ENCODE assay signal across 32 cellular contexts in genomic region chr11:16408619-16409018, GRCh38. TPM values are rescaled to one million over a fixed set of nuclear protein-coding genes. Genes with fewer than 3 reads are reported as not detected.
"Had no signal": no experiment of that assay in that cellular context is flagged by ENCODE, and none has a peak within 500 bp of the region (broad histone marks: within the 10 kb centered on the region; RNA-seq: fewer than 3 reads in every experiment).

No MANE protein-coding gene starts in this region.

- ATAC-seq: activated CD4-positive, alpha-beta T cell treated with anti-CD3 and anti-CD28 coated beads for 36 hours; activated CD8-positive, alpha-beta memory T cell treated with anti-CD3 and anti-CD28 coated beads, Interleukin-2, amount 10 ng/mL, durations not matched to agents 7 days and 5 days; activated CD8-positive, alpha-beta T cell treated with anti-CD3 and anti-CD28 coated beads, Interleukin-2, amount 10 ng/mL, durations not matched to agents 7 days and 5 days; activated naive CD8-positive, alpha-beta T cell treated with anti-CD3 and anti-CD28 coated beads, Interleukin-2, amount 50 U/mL, for 24 hours; esophagus mucosa had no signal

- H3K27me3 ChIP-seq: adrenal gland, ascending aorta, breast epithelium, colonic mucosa had no signal

- H3K27ac ChIP-seq: adrenal gland, ascending aorta, breast epithelium, cardiac muscle cell, colonic mucosa, epithelial cell of prostate had no signal

- FAIRE-seq: endometrium, endothelial cell of umbilical vein, frontal cortex had no signal

- H3K36me3 ChIP-seq: adrenal gland, ascending aorta, breast epithelium, cardiac muscle cell, colonic mucosa had no signal

- H3K4me1 ChIP-seq: adrenal gland, ascending aorta, breast epithelium, colonic mucosa had no signal

- H3K4me3 ChIP-seq: adrenal gland, ascending aorta, breast epithelium, cardiac muscle cell, colonic mucosa had no signal

- H3K9me3 ChIP-seq: adrenal gland, ascending aorta, breast epithelium, colonic mucosa had no signal

- DNase-seq: activated CD4-positive, alpha-beta memory T cell treated with anti-CD3 and anti-CD28 coated beads for 36 hours; activated CD4-positive, alpha-beta T cell treated with anti-CD3 and anti-CD28 coated beads for 36 hours; activated CD4-positive, alpha-beta T cell treated with anti-CD3 and anti-CD28 coated beads, Interleukin-2, amount 10 ng/mL, durations not matched to agents 24 days and 14 days; activated CD4-positive, CD25-positive, alpha-beta regulatory T cell; activated CD4-positive, CD25-positive, alpha-beta regulatory T cell treated with anti-CD3 and anti-CD28 coated beads, Interleukin-2, amount 50 U/mL, for 72 hours; activated CD8-positive, alpha-beta memory T cell treated with anti-CD3 and anti-CD28 coated beads, Interleukin-2, amount 10 ng/mL, durations not matched to agents 7 days and 5 days; activated CD8-positive, alpha-beta memory T cell treated with anti-CD3 and anti-CD28 coated beads, Interleukin-2, amount 50 U/mL, for 4 hours; activated CD8-positive, alpha-beta T cell treated with anti-CD3 and anti-CD28 coated beads, Interleukin-2, amount 10 ng/mL, durations not matched to agents 7 days and 5 days; activated effector memory CD4-positive, alpha-beta T cell treated with anti-CD3 and anti-CD28 coated beads, Interleukin-2, amount 50 U/mL, for 16 hours; activated naive CD4-positive, alpha-beta T cell treated with anti-CD3 and anti-CD28 coated beads for 36 hours; activated naive CD8-positive, alpha-beta T cell treated with anti-CD3 and anti-CD28 coated beads for 36 hours; activated naive CD8-positive, alpha-beta T cell treated with anti-CD3 and anti-CD28 coated beads, Interleukin-2, amount 50 U/mL, for 24 hours; activated T-cell treated with anti-CD3 and anti-CD28 coated beads, Interleukin-2, amount 50 U/mL, for 1 hour; activated T-cell treated with anti-CD3 and anti-CD28 coated beads, Interleukin-2, amount 50 U/mL, for 48 hours; adrenal gland; central memory CD4-positive, alpha-beta T cell; cerebellar nuclear complex; colonic mucosa; effector CD8-positive, alpha-beta T cell; foreskin fibroblast; head of caudate nucleus; T-helper 2 cell had no signal

RNA-seq across cellular contexts. Expression of gene SOX6, which starts 52.3 kb away (rescaled TPM):
- total RNA-seq: activated CD4-positive, alpha-beta memory T cell treated with anti-CD3 and anti-CD28 coated beads for 36 hours; activated CD4-positive, alpha-beta T cell treated with anti-CD3 and anti-CD28 coated beads, Interleukin-2, amount 10 ng/mL, durations not matched to agents 24 days and 14 days; activated CD8-positive, alpha-beta memory T cell treated with anti-CD3 and anti-CD28 coated beads for 36 hours; activated CD8-positive, alpha-beta T cell treated with anti-CD3 and anti-CD28 coated beads, Interleukin-2, amount 10 ng/mL, durations not matched to agents 7 days and 5 days; activated naive CD4-positive, alpha-beta T cell treated with anti-CD3 and anti-CD28 coated beads for 36 hours; activated T-helper 1 cell treated with anti-CD3 and anti-CD28 coated beads, Interleukin-12 subunit alpha, Interleukin-12 subunit beta, Interleukin-2, Interleukin-4 antibody, amounts not matched to agents 30 ng/mL and 10 ng/mL and 1 ng/mL, durations not matched to agents 14 hours and 24 hours and 36 hours had no signal
